In the genomic region with DNA sequence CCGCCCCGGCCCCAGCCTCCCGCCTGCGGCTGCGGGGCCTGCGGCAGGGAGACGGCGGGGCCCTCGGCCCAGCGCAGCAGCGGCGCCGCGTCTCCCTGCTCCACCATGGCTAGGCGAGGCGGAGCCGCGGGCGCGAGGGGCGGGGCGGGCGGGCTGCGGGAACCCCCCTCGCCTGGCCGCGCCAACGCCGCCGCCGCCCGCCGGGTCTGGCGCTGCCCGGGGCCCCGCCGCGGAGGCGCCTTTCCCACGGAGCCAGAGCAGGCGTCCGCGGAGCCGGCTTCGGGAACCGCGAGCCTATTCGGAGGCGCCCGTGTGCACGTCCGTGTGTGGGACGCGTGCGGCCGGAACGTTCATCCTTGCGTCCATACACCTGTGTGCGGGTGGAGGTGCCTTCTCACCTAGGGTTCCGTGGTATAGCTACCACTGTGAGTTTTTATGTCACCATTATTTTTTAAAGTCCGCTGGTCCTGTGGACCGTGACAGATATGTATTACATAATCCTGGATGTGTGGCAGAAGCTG, we compare ENCODE assay signal across 8 cellular contexts. TPM values are rescaled to one million over a fixed set of nuclear protein-coding genes. Genes with fewer than 3 reads are reported as not detected.
DNase-seq lines count a peak whose midpoint lies in the region; ATAC-seq and TF ChIP-seq lines count a peak whose summit lies in the region.

A gene with protein sequence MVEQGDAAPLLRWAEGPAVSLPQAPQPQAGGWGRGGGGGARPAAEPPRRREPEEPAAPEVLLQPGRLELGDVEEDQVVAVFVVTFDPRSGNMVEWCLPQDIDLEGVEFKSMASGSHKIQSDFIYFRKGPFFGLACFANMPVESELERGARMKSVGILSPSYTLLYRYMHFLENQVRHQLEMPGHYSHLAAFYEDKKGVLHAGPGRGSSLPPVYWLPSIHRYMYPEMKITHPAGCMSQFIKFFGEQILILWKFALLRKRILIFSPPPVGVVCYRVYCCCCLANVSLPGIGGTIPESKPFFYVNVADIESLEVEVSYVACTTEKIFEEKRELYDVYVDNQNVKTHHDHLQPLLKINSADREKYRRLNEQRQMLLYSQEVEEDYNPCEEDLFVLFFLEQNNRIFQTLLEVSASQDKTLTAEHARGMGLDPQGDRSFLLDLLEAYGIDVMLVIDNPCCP (minus strand): TSS at position 120 of the 521 bp plus-strand sequence. CDS start 13 bp downstream, at position 107.

- peak within 1 kb of the TSS; percentile 35 for H3K9ac ChIP-seq in SK-N-MC (ENCODE audit: insufficient read length)

- no peaks in the 10 kb centered on the region for H3K9me3 ChIP-seq in CD8-positive, alpha-beta T cell (ENCODE audit: low read length)
- no peaks in the 10 kb centered on the region for H3K9me3 ChIP-seq in SK-N-MC (ENCODE audit: low read depth, low read length)
- H3K9me3 ChIP-seq in right cardiac atrium (ENCODE audit: control insufficient read depth, low read length), result no peaks in the 10 kb centered on the region
- no peaks in the 10 kb centered on the region for H3K9me3 ChIP-seq in psoas muscle

- peak within 1 kb of the TSS; percentile 74 for H3K27ac ChIP-seq in CD8-positive, alpha-beta T cell (ENCODE audit: low read depth, low read length)
- H3K27ac ChIP-seq in SK-N-MC (no peak within 1 kb of the TSS), right cardiac atrium (ENCODE audit: low read length) (peak within 1 kb of the TSS; percentile 86), psoas muscle (peak within 1 kb of the TSS; percentile 73)

- POLR2A ChIA-PET in CD8-positive, alpha-beta T cell (lab: Charles Lee), result interaction anchor here (0.9 to 5.1 kb wide), 5 partner anchors 9 to 150 kb away, joined by 3 to 56 read pairs (median 4); partner anchors contain the start of gene SSBP1

- peak within 1 kb of the TSS; percentile 77 for H3K4me3 ChIP-seq in CD8-positive, alpha-beta T cell (ENCODE audit: low read depth, low read length)
- peak within 1 kb of the TSS; percentile 86 for H3K4me3 ChIP-seq in SK-N-MC
- peak within 1 kb of the TSS; percentile 100 for H3K4me3 ChIP-seq in right cardiac atrium (ENCODE audit: low read length)
- peak within 1 kb of the TSS; percentile 87 for H3K4me3 ChIP-seq in psoas muscle

- no peaks in the 10 kb centered on the region for H3K9me3 Mint-ChIP-seq in CD8-positive, alpha-beta T cell
- no peaks in the 10 kb centered on the region for H3K9me3 Mint-ChIP-seq in activated naive CD8-positive, alpha-beta T cell treated with anti-CD3 and anti-CD28 coated beads, Interleukin-2, amount 50 U/mL, for 24 hours

- no peaks in the 10 kb centered on the region for H3K36me3 ChIP-seq in CD8-positive, alpha-beta T cell (ENCODE audit: insufficient read depth, low read length)
- H3K36me3 ChIP-seq in SK-N-MC (ENCODE audit: insufficient read depth, low read length) (no peaks in the 10 kb centered on the region), psoas muscle (ENCODE audit: insufficient read depth in 1 of 2, low read depth in 1 of 2) (no peaks in the 10 kb centered on the region)

- peaks cover 36% of the 10 kb centered on the region for H3K4me1 ChIP-seq in CD8-positive, alpha-beta T cell (ENCODE audit: insufficient read depth, low read length)
- H3K4me1 ChIP-seq in right cardiac atrium (ENCODE audit: control insufficient read depth, insufficient read depth, low read length) (peaks cover 4% of the 10 kb centered on the region), psoas muscle (peaks cover 11% of the 10 kb centered on the region)

- H3K4me3 Mint-ChIP-seq in CD8-positive, alpha-beta T cell, result peak within 1 kb of the TSS; percentile 89
- peak within 1 kb of the TSS; percentile 81 for H3K4me3 Mint-ChIP-seq in activated naive CD8-positive, alpha-beta T cell treated with anti-CD3 and anti-CD28 coated beads, Interleukin-2, amount 50 U/mL, for 24 hours

- TF ChIP-seq CTCF in CD8-positive, alpha-beta T cell (IDR thresholded peaks at IDR 0.05), result no peak
- TF ChIP-seq CTCF in psoas muscle (IDR thresholded peaks at IDR 0.05), result no peak

- peak within 1 kb of the TSS; percentile 92 for H3K27ac Mint-ChIP-seq in CD8-positive, alpha-beta T cell
- H3K27ac Mint-ChIP-seq in activated naive CD8-positive, alpha-beta T cell treated with anti-CD3 and anti-CD28 coated beads, Interleukin-2, amount 50 U/mL, for 24 hours, result peak within 1 kb of the TSS; percentile 77

- H3K4me1 Mint-ChIP-seq in CD8-positive, alpha-beta T cell (ENCODE audit: low read depth), result peaks cover 45% of the 10 kb centered on the region
- H3K4me1 Mint-ChIP-seq in activated naive CD8-positive, alpha-beta T cell treated with anti-CD3 and anti-CD28 coated beads, Interleukin-2, amount 50 U/mL, for 24 hours, result peaks cover 42% of the 10 kb centered on the region

- no peaks in the 10 kb centered on the region for H3K27me3 Mint-ChIP-seq in CD8-positive, alpha-beta T cell (ENCODE audit: low read depth)
- H3K27me3 Mint-ChIP-seq in activated naive CD8-positive, alpha-beta T cell treated with anti-CD3 and anti-CD28 coated beads, Interleukin-2, amount 50 U/mL, for 24 hours, result no peaks in the 10 kb centered on the region

- peaks cover 11% of the 10 kb centered on the region for H3K36me3 Mint-ChIP-seq in CD8-positive, alpha-beta T cell
- peaks cover 2% of the 10 kb centered on the region for H3K36me3 Mint-ChIP-seq in activated naive CD8-positive, alpha-beta T cell treated with anti-CD3 and anti-CD28 coated beads, Interleukin-2, amount 50 U/mL, for 24 hours (ENCODE audit: low read depth)

- CTCF ChIA-PET in CD8-positive, alpha-beta T cell (lab: Charles Lee), result interaction anchor here (1.2 to 3.1 kb wide), 3 partner anchors 8 to 47 kb away, joined by 3 to 16 read pairs (median 7); partner anchors contain the start of gene SSBP1

- peak; percentile 21 to 70 (median 49) for DNase-seq in CD8-positive, alpha-beta T cell
- DNase-seq in SK-N-MC (ENCODE audit: low read depth, low spot score), result no peak
- DNase-seq in activated naive CD8-positive, alpha-beta T cell treated with anti-CD3 and anti-CD28 coated beads, Interleukin-2, amount 50 U/mL, for 24 hours, result peak; percentile 57
- peak; percentile 53 to 85 (median 84) for DNase-seq in right cardiac atrium
- peak; percentile 56 to 70 for DNase-seq in psoas muscle
- DNase-seq in HCEC 1CT, result no peak

- under 1% methylated on average over 61 of the region's 62 CpGs for WGBS in right cardiac atrium
- WGBS in psoas muscle, 3 donors, result 1% methylated on average over 39 to 62 of the region's 62 CpGs

- no peaks in the 10 kb centered on the region for H3K27me3 ChIP-seq in CD8-positive, alpha-beta T cell (ENCODE audit: insufficient read depth, low read length)
- no peaks in the 10 kb centered on the region for H3K27me3 ChIP-seq in right cardiac atrium (ENCODE audit: control insufficient read depth, insufficient read depth)
- no peaks in the 10 kb centered on the region for H3K27me3 ChIP-seq in psoas muscle (ENCODE audit: insufficient read depth in 3 of 3, low read length in 2 of 3)

- peak; percentile 69 for ATAC-seq in CD8-positive, alpha-beta T cell
- peak; percentile 85 for ATAC-seq in GM19324 (IDR thresholded peaks at IDR 0.05; ENCODE audit: low FRiP score, unreplicated experiment)
- peak; percentile 55 for ATAC-seq in HG03457 (IDR thresholded peaks at IDR 0.05; ENCODE audit: unreplicated experiment)
- ATAC-seq in activated naive CD8-positive, alpha-beta T cell treated with anti-CD3 and anti-CD28 coated beads, Interleukin-2, amount 50 U/mL, for 24 hours, result peak; percentile 70
- peak; percentile 81 to 83 for ATAC-seq in right cardiac atrium
- ATAC-seq in psoas muscle, result peak; percentile 70 to 87 (median 74)

- intact Hi-C loops in CD8-positive, alpha-beta T cell (cut with DNase I, micrococcal nuclease), result loop anchor here (5.0 to 10.0 kb wide), 2 partner anchors 147 to 150 kb away; partner anchors contain the start of gene AGK (in 2 of the 2)
- intact Hi-C loops in right cardiac atrium (cut with DNase I) (no loop called here), psoas muscle (cut with DNase I) (no loop called here)

RNA-seq across cellular contexts. Expression of the gene that starts here (rescaled TPM):
- 10 to 100 TPM; 41.9 to 42.4 TPM for total RNA-seq in CD8-positive, alpha-beta T cell
- total RNA-seq in right cardiac atrium (10 to 100 TPM; 10.6 to 11.9 (median 11.6) TPM), psoas muscle (1 to 10 TPM; 4.4 to 5.7 (median 5.0) TPM)
- polyA plus RNA-seq in right cardiac atrium (5.2 TPM), psoas muscle (1 to 10 TPM; 1.7 to 4.2 (median 2.3) TPM)

Comparison
In these comparisons a context has a peak if more than half of its experiments do, and no peak if none do; other contexts are left out.
1. DNase-seq: peak in CD8-positive, alpha-beta T cell (7 of 7), activated naive CD8-positive, alpha-beta T cell treated with anti-CD3 and anti-CD28 coated beads, Interleukin-2, amount 50 U/mL, for 24 hours (single experiment), right cardiac atrium (3 of 3) and psoas muscle (2 of 2); none in SK-N-MC (single experiment) and HCEC 1CT (single experiment).
2. intact Hi-C loops: an anchor here in CD8-positive, alpha-beta T cell (5.0 to 10.0 kb wide); none called in right cardiac atrium and psoas muscle.
3. Peak in every context shown above with its lines, with median percentiles within 50 percentile points of each other: ATAC-seq and H3K4me3 ChIP-seq.